Comparison of ENCODE assay signal across 8 cellular contexts in the genomic region with DNA sequence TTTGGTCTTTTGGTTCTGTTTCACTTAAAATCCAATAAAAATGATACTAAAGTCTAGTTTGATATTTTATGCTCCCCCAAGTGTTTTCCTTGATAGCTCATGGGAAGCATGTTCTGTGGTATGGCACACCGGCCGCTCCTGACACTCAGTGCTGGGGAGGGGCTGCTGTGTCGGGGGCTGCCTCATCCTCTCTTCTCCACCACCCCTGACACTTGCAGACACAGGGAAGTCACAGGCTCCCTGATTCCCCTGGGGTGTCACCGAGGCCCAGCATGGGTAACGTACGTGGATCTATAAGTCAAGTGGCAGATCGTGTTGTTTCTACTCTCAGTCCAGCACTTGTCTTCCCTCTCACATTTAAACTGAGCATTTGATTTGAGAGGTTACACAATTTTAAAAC.
"Had no signal": no experiment of that assay in that cellular context is flagged by ENCODE, and none has a peak within 500 bp of the region (broad histone marks: within the 10 kb centered on the region; RNA-seq: fewer than 3 reads in every experiment).

No MANE protein-coding gene starts in this region.

- H3K4me3 Mint-ChIP-seq: HFFc6, IgD-negative memory B cell had no signal

- H3K36me3 Mint-ChIP-seq: IgD-negative memory B cell had no signal

- ATAC-seq: HCT116, HepG2 had no signal

- H3K9me3 Mint-ChIP-seq: HFFc6, IgD-negative memory B cell had no signal

- H3K9ac ChIP-seq: GM23248 had no signal

- H3K4me1 ChIP-seq: HAP-1 had no signal

- DNase-seq: GM23248, GOT3, HFFc6 had no signal

- H3K27ac Mint-ChIP-seq: HFFc6, IgD-negative memory B cell had no signal

- H2AFZ ChIP-seq: GM23248 had no signal

- H3K9me3 ChIP-seq: HAP-1 had no signal

- H3K27ac ChIP-seq: GM23248, HL-60 had no signal

- H3K36me3 ChIP-seq: HAP-1 had no signal

- H3K4me3 ChIP-seq: GM23248, HAP-1 had no signal

- H3K27me3 Mint-ChIP-seq: IgD-negative memory B cell had no signal
